In the genomic region with DNA sequence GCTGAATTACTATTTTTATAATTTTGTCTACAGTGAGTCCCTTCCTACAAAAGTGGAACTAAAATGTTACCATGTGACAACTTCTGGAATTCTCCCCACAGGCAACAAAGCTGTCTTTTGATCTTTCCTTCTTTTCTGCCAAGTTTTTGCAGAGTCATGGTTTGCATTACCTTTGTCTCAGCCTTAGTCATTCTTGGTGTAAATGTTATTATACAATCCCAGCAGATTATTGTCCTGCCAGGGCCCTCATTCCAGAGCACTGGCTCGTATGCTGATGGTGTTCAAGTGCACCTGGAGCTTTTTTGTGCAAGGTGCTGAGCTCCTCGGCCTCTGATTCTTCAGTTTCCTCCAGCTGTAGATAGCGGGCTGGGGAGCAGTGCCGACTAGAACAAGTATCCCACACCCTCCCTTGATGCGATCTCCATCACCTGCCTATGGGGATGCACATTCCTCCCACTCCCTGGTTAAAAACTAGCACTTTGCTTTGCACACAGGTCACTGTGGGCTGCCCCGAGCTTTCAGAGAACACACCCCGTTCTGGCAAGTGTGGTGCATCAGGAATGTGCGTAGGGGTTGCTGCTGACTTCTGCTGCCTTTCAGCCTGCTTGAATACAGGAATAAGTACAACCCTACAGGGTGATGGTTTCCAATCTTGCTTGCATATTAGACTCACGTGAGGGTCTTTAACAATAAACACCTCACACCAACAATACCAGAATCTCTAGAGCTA, we compare ENCODE assay signal across 15 cellular contexts.
DNase-seq lines count a peak whose midpoint lies in the region; ATAC-seq and TF ChIP-seq lines count a peak whose summit lies in the region.
"Had no signal": no experiment of that assay in that cellular context is flagged by ENCODE, and none has a peak within 500 bp of the region (broad histone marks: within the 10 kb centered on the region; RNA-seq: fewer than 3 reads in every experiment).

No MANE protein-coding gene starts in this region.

- no peak overlapping the region for H2BK5ac ChIP-seq in neuronal stem cell (ENCODE audit: low read length)

- H4K20me1 ChIP-seq in GM23248 (ENCODE audit: insufficient read depth), result no peaks in the 10 kb centered on the region

- H2BK12ac ChIP-seq in neuronal stem cell (ENCODE audit: low read length), result no peak overlapping the region

- 43 to 45% methylated on average over 9 of the region's 9 CpGs for WGBS in GM23248 (ENCODE audit: low coverage in 1 of 2, low lambda C conversion rate in 2 of 2, missing lambda C conversion rate in 2 of 2), 2 experiments
- no CpG with 5 or more reads among the region's 9 CpGs for WGBS in neuronal stem cell (ENCODE audit: extremely low coverage in 2 of 2, insufficient read length in 2 of 2, insufficient replicate concordance in 1 of 2), 2 donors

- no peaks in the 10 kb centered on the region for H3K79me2 ChIP-seq in GM23248 (ENCODE audit: insufficient read depth)

- H3F3A ChIP-seq in GM23248 (ENCODE audit: insufficient read depth), result no peaks in the 10 kb centered on the region

- no peak overlapping the region for H3K9ac ChIP-seq in GM23248
- peak overlapping the region; percentile 64 for H3K9ac ChIP-seq in neuronal stem cell (ENCODE audit: low read depth, low read length, poor library complexity)

- DNase-seq in GM23248 (peak; percentile 72), neuronal stem cell (ENCODE audit: low spot score) (no peak), SJCRH30 (no peak), substantia nigra (lab: John Stamatoyannopoulos, UW) (no peak), iPS-NIHi7 (ENCODE audit: extremely low spot score) (no peak)
- no peak for DNase-seq in activated T-cell treated with anti-CD3 and anti-CD28 coated beads, Interleukin-2, amount 50 U/mL, for 1 hour
- DNase-seq: activated CD4-positive, alpha-beta T cell treated with anti-CD3 and anti-CD28 coated beads, Interleukin-2, amount 10 ng/mL, durations not matched to agents 24 days and 14 days; H9; MM.1S; mucosa of descending colon; T-cell had no signal

- no peak overlapping the region for H2BK120ac ChIP-seq in neuronal stem cell (ENCODE audit: low read depth, low read length)

- H2AFZ ChIP-seq in GM23248, result no peak overlapping the region
- H2AFZ ChIP-seq in neuronal stem cell (ENCODE audit: low read length), result no peak overlapping the region

- no peaks in the 10 kb centered on the region for H3K9me2 ChIP-seq in GM23248 (ENCODE audit: insufficient read depth)

- peaks cover 5% of the 10 kb centered on the region; the same call in 1 of the 2 replicates for H3K4me1 ChIP-seq in GM23248 (ENCODE audit: insufficient read depth)
- H3K4me1 ChIP-seq in neuronal stem cell (ENCODE audit: control insufficient read depth in 2 of 2, insufficient read depth in 1 of 2, low read depth in 1 of 2, low read length in 2 of 2), result peaks cover 0 to 6% of the 10 kb centered on the region in 2 donors
- no peaks in the 10 kb centered on the region for H3K4me1 ChIP-seq in SJCRH30

- no peak overlapping the region for H3K18ac ChIP-seq in neuronal stem cell (ENCODE audit: low read length)

- H3K79me1 ChIP-seq in neuronal stem cell (ENCODE audit: low read depth, low read length), result no peaks in the 10 kb centered on the region

- no peak overlapping the region for H3K4me3 ChIP-seq in GM23248
- no peak overlapping the region for H3K4me3 ChIP-seq in neuronal stem cell (ENCODE audit: low read length in 2 of 2)
- H3K4me3 ChIP-seq in SJCRH30, result no peak overlapping the region
- H3K4me3 ChIP-seq: mucosa of descending colon had no signal

- no peaks in the 10 kb centered on the region; the same call in 1 of the 2 replicates for H3K27me3 ChIP-seq in GM23248 (replicated peaks; ENCODE audit: insufficient read depth)
- H3K27me3 ChIP-seq in neuronal stem cell (ENCODE audit: control insufficient read depth in 3 of 3, insufficient read depth in 3 of 3, low read depth in 1 of 3, low read length in 3 of 3), result no peaks in the 10 kb centered on the region
- H3K27me3 ChIP-seq in SJCRH30, result no peaks in the 10 kb centered on the region

- H3K23ac ChIP-seq in neuronal stem cell (ENCODE audit: low read depth, low read length, poor library complexity), result no peak overlapping the region

- H3K14ac ChIP-seq in neuronal stem cell (ENCODE audit: low read length), result no peak overlapping the region

- H3K4me2 ChIP-seq in GM23248 (ENCODE audit: unreplicated experiment), result no peak overlapping the region
- no peak overlapping the region for H3K4me2 ChIP-seq in neuronal stem cell (ENCODE audit: insufficient read depth, low read length, poor library complexity, severe bottlenecking)

- no peak overlapping the region for H4K8ac ChIP-seq in neuronal stem cell (ENCODE audit: low read depth, low read length)

- no peak overlapping the region for H2AK5ac ChIP-seq in neuronal stem cell (ENCODE audit: low read depth, low read length)

- H2BK15ac ChIP-seq in neuronal stem cell (ENCODE audit: low read length), result no peak overlapping the region

- ATAC-seq in SK-N-SH treated with all-trans-retinoic acid at 6 μM for 48 hours (peak; percentile 79), esophagus mucosa (peak; percentile 50)
- ATAC-seq: activated T-helper 17 cell treated with anti-CD3 and anti-CD28 coated beads, Interleukin-2, amount 50 U/mL, for 72 hours; mucosa of descending colon; T-cell had no signal

- no peak overlapping the region for H4K91ac ChIP-seq in neuronal stem cell (ENCODE audit: low read depth, low read length, poor library complexity)

- H3K9me3 ChIP-seq in GM23248 (ENCODE audit: low read depth) (no peaks in the 10 kb centered on the region), neuronal stem cell (replicated peaks in 1 of 2; ENCODE audit: control insufficient read depth in 2 of 2, insufficient read depth in 1 of 2, low read depth in 1 of 2, low read length in 2 of 2) (no peaks in the 10 kb centered on the region), SJCRH30 (replicated peaks) (no peaks in the 10 kb centered on the region)
- H3K9me3 ChIP-seq: mucosa of descending colon had no signal

- no peaks in the 10 kb centered on the region for H3K36me3 ChIP-seq in GM23248 (ENCODE audit: low read depth)
- H3K36me3 ChIP-seq in neuronal stem cell (replicated peaks in 1 of 2; ENCODE audit: control insufficient read depth in 2 of 2, insufficient read depth in 2 of 2, low read length in 2 of 2), result no peaks in the 10 kb centered on the region
- H3K36me3 ChIP-seq in SJCRH30, result no peaks in the 10 kb centered on the region

- no peak overlapping the region for H3K27ac ChIP-seq in GM23248
- no peak overlapping the region for H3K27ac ChIP-seq in neuronal stem cell (replicated peaks; ENCODE audit: low read length)
- no peak overlapping the region for H3K27ac ChIP-seq in SJCRH30
- H3K27ac ChIP-seq in substantia nigra (ENCODE audit: low read depth, low read length, poor library complexity, severe bottlenecking), result no peak overlapping the region
- H3K27ac ChIP-seq: HL-60 had no signal

- in situ Hi-C loops in GM23248 (cut with MboI), result no loop called here

- H3K4ac ChIP-seq in neuronal stem cell (ENCODE audit: low read length), result no peak overlapping the region

TF ChIP-seq in SK-N-SH treated with all-trans-retinoic acid at 6 μM for 48 hours, 23 proteins besides CTCF, POLR2A, EP300 and RAD21:
- TF ChIP-seq ZNF565 (CRISPR knock-in tag; conservative IDR thresholded peaks at IDR 0.05; ENCODE audit: low read depth), result no peak
- TF ChIP-seq, protein P1, sequence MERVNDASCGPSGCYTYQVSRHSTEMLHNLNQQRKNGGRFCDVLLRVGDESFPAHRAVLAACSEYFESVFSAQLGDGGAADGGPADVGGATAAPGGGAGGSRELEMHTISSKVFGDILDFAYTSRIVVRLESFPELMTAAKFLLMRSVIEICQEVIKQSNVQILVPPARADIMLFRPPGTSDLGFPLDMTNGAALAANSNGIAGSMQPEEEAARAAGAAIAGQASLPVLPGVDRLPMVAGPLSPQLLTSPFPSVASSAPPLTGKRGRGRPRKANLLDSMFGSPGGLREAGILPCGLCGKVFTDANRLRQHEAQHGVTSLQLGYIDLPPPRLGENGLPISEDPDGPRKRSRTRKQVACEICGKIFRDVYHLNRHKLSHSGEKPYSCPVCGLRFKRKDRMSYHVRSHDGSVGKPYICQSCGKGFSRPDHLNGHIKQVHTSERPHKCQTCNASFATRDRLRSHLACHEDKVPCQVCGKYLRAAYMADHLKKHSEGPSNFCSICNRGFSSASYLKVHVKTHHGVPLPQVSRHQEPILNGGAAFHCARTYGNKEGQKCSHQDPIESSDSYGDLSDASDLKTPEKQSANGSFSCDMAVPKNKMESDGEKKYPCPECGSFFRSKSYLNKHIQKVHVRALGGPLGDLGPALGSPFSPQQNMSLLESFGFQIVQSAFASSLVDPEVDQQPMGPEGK (CRISPR knock-in tag; IDR thresholded peaks at IDR 0.05; ENCODE audit: borderline replicate concordance), result no peak
- 0 out of 2 replicates have a peak, but pooled peaks have one; percentile 9 for TF ChIP-seq CSDC2 (CRISPR knock-in tag; IDR thresholded peaks at IDR 0.05)
- no peak for TF ChIP-seq OSR1 (CRISPR knock-in tag; IDR thresholded peaks at IDR 0.05)
- no peak for TF ChIP-seq ESRRG (CRISPR knock-in tag; IDR thresholded peaks at IDR 0.05)
